8 cellular contexts compared by ENCODE assay signal in the genomic region with DNA sequence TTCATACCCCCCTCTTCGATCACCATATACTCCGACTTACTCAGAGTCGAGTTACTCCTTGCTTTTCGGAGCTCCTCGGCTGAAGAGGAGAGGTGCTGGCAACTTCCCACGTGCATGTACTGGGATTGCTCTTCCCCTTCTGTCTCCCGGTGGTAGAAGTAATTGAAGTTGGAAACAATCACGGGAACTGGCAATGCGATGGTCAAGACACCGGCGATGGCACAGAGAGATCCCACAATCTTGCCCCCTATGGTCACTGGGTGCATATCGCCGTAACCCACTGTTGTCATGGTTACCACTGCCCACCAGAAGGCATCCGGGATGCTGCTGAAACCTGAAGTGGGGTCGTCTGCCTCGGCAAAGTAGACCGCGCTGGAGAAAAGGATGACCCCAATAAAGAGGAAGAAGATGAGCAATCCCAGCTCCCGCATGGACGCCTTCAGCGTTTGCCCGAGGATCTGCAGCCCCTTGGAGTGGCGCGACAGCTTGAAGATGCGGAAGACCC. TPM values are rescaled to one million over a fixed set of nuclear protein-coding genes. Genes with fewer than 3 reads are reported as not detected.
DNase-seq lines count a peak whose midpoint lies in the region; ATAC-seq, FAIRE-seq and TF ChIP-seq lines count a peak whose summit lies in the region.

No MANE protein-coding gene starts in this region.

- peak overlapping the region; percentile 87 for H3K4me2 ChIP-seq in GM23338

- H3K27me3 Mint-ChIP-seq in GM23338 (ENCODE audit: insufficient read depth, low read depth, poor library complexity) (peaks cover 47% of the 10 kb centered on the region), chondrocyte (ENCODE audit: low read depth) (peaks cover 66% of the 10 kb centered on the region)

- H2AFZ ChIP-seq in GM23338 = no peak overlapping the region

- H3K36me3 Mint-ChIP-seq in GM23338 (ENCODE audit: low read depth) (peaks cover 3% of the 10 kb centered on the region; the same call in 1 of the 3 replicates), chondrocyte (ENCODE audit: low read depth) (peaks cover 6% of the 10 kb centered on the region)

- H3K36me3 ChIP-seq in GM23338 (ENCODE audit: insufficient read depth) = no peaks in the 10 kb centered on the region

- H3K4me3 ChIP-seq in GM23338 (peak overlapping the region; percentile 73; the same call in 1 of the 2 replicates), skin epidermis (peak overlapping the region; percentile 46 to 60 (median 52))

- no peak for ATAC-seq in GM23338

- H3K27ac Mint-ChIP-seq in GM23338 (no peak overlapping the region), chondrocyte (ENCODE audit: unreplicated experiment) (no peak overlapping the region)

- TF ChIP-seq CTCF in GM23338 (conservative IDR thresholded peaks at IDR 0.05; ENCODE audit: low read depth in 2 of 2) = no peak
- no peak for TF ChIP-seq CTCF in chondrocyte (IDR thresholded peaks at IDR 0.05)

- no peak for FAIRE-seq in HTR-8/SVneo (lab: Jason Lieb, UNC)

- H3K4me3 Mint-ChIP-seq in GM23338 (peak overlapping the region; percentile 71), chondrocyte (ENCODE audit: unreplicated experiment) (peak overlapping the region; percentile 34)

- H3K4me1 Mint-ChIP-seq in GM23338 (peaks cover 14% of the 10 kb centered on the region), chondrocyte (ENCODE audit: low read depth) (peaks cover 4% of the 10 kb centered on the region)

- DNase-seq in GM23338 (ENCODE audit: low spot score) = peak; percentile 11
- DNase-seq in RPMI8226 = peak; percentile 39
- DNase-seq in chondrocyte (ENCODE audit: low spot score) = no peak
- DNase-seq in NCI-H1694 treated with DMSO at 0.1 percent for 48 hours (lab: John Stamatoyannopoulos, UW) = no peak
- DNase-seq in NCI-H1417 treated with DMSO at 0.1 percent for 48 hours (lab: John Stamatoyannopoulos, UW) = no peak
- DNase-seq in HTR-8/SVneo (ENCODE audit: insufficient read length, low spot score) = no peak
- DNase-seq in GM19238 (ENCODE audit: insufficient read length, low spot score) = no peak

- H3F3A ChIP-seq in GM23338 (replicated peaks; ENCODE audit: low read depth) = no peaks in the 10 kb centered on the region

- H3K27ac ChIP-seq in GM23338 (ENCODE audit: low read depth) (no peak overlapping the region), skin epidermis (peak overlapping the region in 15 of 21 experiments; percentile 28 to 92 (median 72))

- H3K79me2 ChIP-seq in GM23338 (replicated peaks; ENCODE audit: insufficient read depth) = no peaks in the 10 kb centered on the region

- peaks cover 7% of the 10 kb centered on the region for H3K9me3 Mint-ChIP-seq in GM23338
- no peaks in the 10 kb centered on the region for H3K9me3 Mint-ChIP-seq in chondrocyte (ENCODE audit: low read depth)

- H3K27me3 ChIP-seq in GM23338 (ENCODE audit: insufficient read depth) = peaks cover 63% of the 10 kb centered on the region

- H3K9me2 ChIP-seq in GM23338 (ENCODE audit: insufficient read depth) = no peaks in the 10 kb centered on the region

- peaks cover 4% of the 10 kb centered on the region for H4K20me1 ChIP-seq in GM23338 (replicated peaks; ENCODE audit: insufficient read depth)

- no peaks in the 10 kb centered on the region for H3K4me1 ChIP-seq in GM23338 (ENCODE audit: insufficient read depth)

TF ChIP-seq in GM23338, 12 proteins besides CTCF, POLR2A, EP300 and RAD21 (continues in another document):
- no peak for TF ChIP-seq EZH2phosphoT487 (IDR thresholded peaks at IDR 0.05; ENCODE audit: unreplicated experiment)
- TF ChIP-seq ZNF331 (CRISPR knock-in tag; IDR thresholded peaks at IDR 0.05; ENCODE audit: low read depth) = no peak
- no peak for TF ChIP-seq NANOG (IDR thresholded peaks at IDR 0.05; ENCODE audit: borderline replicate concordance)
- no peak for TF ChIP-seq ZNF114 (CRISPR knock-in tag; IDR thresholded peaks at IDR 0.05)
- no peak for TF ChIP-seq JUNB (IDR thresholded peaks at IDR 0.05; ENCODE audit: unreplicated experiment)
- no peak for TF ChIP-seq POLR2AphosphoS5 (IDR thresholded peaks at IDR 0.05; ENCODE audit: low read depth)
- TF ChIP-seq, protein P1, sequence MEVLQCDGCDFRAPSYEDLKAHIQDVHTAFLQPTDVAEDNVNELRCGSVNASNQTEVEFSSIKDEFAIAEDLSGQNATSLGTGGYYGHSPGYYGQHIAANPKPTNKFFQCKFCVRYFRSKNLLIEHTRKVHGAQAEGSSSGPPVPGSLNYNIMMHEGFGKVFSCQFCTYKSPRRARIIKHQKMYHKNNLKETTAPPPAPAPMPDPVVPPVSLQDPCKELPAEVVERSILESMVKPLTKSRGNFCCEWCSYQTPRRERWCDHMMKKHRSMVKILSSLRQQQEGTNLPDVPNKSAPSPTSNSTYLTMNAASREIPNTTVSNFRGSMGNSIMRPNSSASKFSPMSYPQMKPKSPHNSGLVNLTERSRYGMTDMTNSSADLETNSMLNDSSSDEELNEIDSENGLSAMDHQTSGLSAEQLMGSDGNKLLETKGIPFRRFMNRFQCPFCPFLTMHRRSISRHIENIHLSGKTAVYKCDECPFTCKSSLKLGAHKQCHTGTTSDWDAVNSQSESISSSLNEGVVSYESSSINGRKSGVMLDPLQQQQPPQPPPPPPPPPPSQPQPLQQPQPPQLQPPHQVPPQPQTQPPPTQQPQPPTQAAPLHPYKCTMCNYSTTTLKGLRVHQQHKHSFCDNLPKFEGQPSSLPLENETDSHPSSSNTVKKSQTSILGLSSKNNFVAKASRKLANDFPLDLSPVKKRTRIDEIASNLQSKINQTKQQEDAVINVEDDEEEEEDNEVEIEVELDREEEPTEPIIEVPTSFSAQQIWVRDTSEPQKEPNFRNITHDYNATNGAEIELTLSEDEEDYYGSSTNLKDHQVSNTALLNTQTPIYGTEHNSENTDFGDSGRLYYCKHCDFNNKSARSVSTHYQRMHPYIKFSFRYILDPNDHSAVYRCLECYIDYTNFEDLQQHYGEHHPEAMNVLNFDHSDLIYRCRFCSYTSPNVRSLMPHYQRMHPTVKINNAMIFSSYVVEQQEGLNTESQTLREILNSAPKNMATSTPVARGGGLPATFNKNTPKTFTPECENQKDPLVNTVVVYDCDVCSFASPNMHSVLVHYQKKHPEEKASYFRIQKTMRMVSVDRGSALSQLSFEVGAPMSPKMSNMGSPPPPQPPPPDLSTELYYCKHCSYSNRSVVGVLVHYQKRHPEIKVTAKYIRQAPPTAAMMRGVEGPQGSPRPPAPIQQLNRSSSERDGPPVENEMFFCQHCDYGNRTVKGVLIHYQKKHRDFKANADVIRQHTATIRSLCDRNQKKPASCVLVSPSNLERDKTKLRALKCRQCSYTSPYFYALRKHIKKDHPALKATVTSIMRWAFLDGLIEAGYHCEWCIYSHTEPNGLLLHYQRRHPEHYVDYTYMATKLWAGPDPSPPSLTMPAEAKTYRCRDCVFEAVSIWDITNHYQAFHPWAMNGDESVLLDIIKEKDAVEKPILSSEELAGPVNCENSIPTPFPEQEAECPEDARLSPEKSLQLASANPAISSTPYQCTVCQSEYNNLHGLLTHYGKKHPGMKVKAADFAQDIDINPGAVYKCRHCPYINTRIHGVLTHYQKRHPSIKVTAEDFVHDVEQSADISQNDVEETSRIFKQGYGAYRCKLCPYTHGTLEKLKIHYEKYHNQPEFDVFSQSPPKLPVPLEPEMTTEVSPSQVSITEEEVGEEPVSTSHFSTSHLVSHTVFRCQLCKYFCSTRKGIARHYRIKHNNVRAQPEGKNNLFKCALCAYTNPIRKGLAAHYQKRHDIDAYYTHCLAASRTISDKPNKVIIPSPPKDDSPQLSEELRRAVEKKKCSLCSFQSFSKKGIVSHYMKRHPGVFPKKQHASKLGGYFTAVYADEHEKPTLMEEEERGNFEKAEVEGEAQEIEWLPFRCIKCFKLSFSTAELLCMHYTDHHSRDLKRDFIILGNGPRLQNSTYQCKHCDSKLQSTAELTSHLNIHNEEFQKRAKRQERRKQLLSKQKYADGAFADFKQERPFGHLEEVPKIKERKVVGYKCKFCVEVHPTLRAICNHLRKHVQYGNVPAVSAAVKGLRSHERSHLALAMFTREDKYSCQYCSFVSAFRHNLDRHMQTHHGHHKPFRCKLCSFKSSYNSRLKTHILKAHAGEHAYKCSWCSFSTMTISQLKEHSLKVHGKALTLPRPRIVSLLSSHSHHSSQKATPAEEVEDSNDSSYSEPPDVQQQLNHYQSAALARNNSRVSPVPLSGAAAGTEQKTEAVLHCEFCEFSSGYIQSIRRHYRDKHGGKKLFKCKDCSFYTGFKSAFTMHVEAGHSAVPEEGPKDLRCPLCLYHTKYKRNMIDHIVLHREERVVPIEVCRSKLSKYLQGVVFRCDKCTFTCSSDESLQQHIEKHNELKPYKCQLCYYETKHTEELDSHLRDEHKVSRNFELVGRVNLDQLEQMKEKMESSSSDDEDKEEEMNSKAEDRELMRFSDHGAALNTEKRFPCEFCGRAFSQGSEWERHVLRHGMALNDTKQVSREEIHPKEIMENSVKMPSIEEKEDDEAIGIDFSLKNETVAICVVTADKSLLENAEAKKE (CRISPR knock-in tag; IDR thresholded peaks at IDR 0.05) = no peak
- no peak for TF ChIP-seq ETS1 (IDR thresholded peaks at IDR 0.05)
- no peak for TF ChIP-seq EZH2 (IDR thresholded peaks at IDR 0.05; ENCODE audit: low read depth, unreplicated experiment)
- TF ChIP-seq STAT1 (IDR thresholded peaks at IDR 0.05; ENCODE audit: unreplicated experiment) = no peak
- no peak for TF ChIP-seq CREB1 (CRISPR knock-in tag; IDR thresholded peaks at IDR 0.05; ENCODE audit: low read depth)

RNA-seq across cellular contexts. Expression of gene KCNA3, which starts 1.5 kb away (rescaled TPM):
- total RNA-seq in GM23338 (2014; rRNA removed; shearing (Covaris generic)) = 3.0 and 4.2 TPM in 2 replicates
- 0.32 TPM in 1 of 2 replicates, not detected in the other for polyA plus RNA-seq in GM23338 (2016; fragmentation: Nextera tagmentation; extraction: Ambion mirVana)
- total RNA-seq in chondrocyte = not detected in 3 replicates

Comparison
In these comparisons a context has a peak if more than half of its experiments do, and no peak if none do; other contexts are left out.
1. DNase-seq: peak in GM23338 (single experiment) and RPMI8226 (single experiment); none in chondrocyte (single experiment), NCI-H1694 treated with DMSO at 0.1 percent for 48 hours (single experiment), NCI-H1417 treated with DMSO at 0.1 percent for 48 hours (single experiment), HTR-8/SVneo (single experiment) and GM19238 (single experiment).